Comparison of ENCODE assay signal across 13 cellular contexts in genomic region chr1:51897699-51898031, GRCh38. TPM values are rescaled to one million over a fixed set of nuclear protein-coding genes. Genes with fewer than 3 reads are reported as not detected.
DNase-seq lines count a peak whose midpoint lies in the region; ATAC-seq, FAIRE-seq and TF ChIP-seq lines count a peak whose summit lies in the region.
"Had no signal": no experiment of that assay in that cellular context is flagged by ENCODE, and none has a peak within 500 bp of the region (broad histone marks: within the 10 kb centered on the region; RNA-seq: fewer than 3 reads in every experiment).

No MANE protein-coding gene starts in this region.

- H3K9me3 ChIP-seq in MG63: no peaks in the 10 kb centered on the region; the same call in 1 of the 2 replicates
- H3K9me3 ChIP-seq in gastroesophageal sphincter: no peaks in the 10 kb centered on the region
- H3K9me3 ChIP-seq: vagina had no signal

- H3K4me1 ChIP-seq in gastroesophageal sphincter: no peaks in the 10 kb centered on the region
- H3K4me1 ChIP-seq: vagina had no signal

- no peak overlapping the region for H3K27ac ChIP-seq in gastroesophageal sphincter
- H3K27ac ChIP-seq: vagina had no signal

- TF ChIP-seq EP300 in gastroesophageal sphincter (IDR thresholded peaks at IDR 0.05): no peak

- H3K36me3 ChIP-seq in MG63: no peaks in the 10 kb centered on the region
- no peaks in the 10 kb centered on the region for H3K36me3 ChIP-seq in bronchial epithelial cell (ENCODE audit: control insufficient read depth, insufficient read depth, low read length)
- no peaks in the 10 kb centered on the region for H3K36me3 ChIP-seq in gastroesophageal sphincter
- H3K36me3 ChIP-seq: vagina had no signal

- TF ChIP-seq CTCF in AG10803 (conservative IDR thresholded peaks at IDR 0.05; ENCODE audit: low read length) (no peak), bronchial epithelial cell (IDR thresholded peaks at IDR 0.05; ENCODE audit: insufficient read depth, low read length, severe bottlenecking) (no peak), gastroesophageal sphincter (IDR thresholded peaks at IDR 0.05) (no peak)

- TF ChIP-seq POLR2A in gastroesophageal sphincter (IDR thresholded peaks at IDR 0.05): no peak

- ATAC-seq in HG02840 (IDR thresholded peaks at IDR 0.05; ENCODE audit: low FRiP score, unreplicated experiment) (no peak), gastroesophageal sphincter (no peak)
- ATAC-seq: natural killer cell treated with Interleukin-12 subunit alpha and Interleukin-12 subunit beta and Interleukin-15 and Interleukin-18, amount 100 ng/mL, for 72 hours had no signal

- DNase-seq in AG10803 (ENCODE audit: low read depth) (peak; percentile 97), MG63 (peak; percentile 41), bronchial epithelial cell (ENCODE audit: low read depth) (peak; percentile 95), lung microvascular endothelial cell (ENCODE audit: low read depth in 2 of 2) (peak; percentile 71 to 84), D341Med (ENCODE audit: low spot score) (no peak)
- no peak for DNase-seq in central memory CD4-positive, alpha-beta T cell
- DNase-seq: activated naive CD8-positive, alpha-beta T cell treated with anti-CD3 and anti-CD28 coated beads for 36 hours; CD8-positive, alpha-beta memory T cell; islet precursor cell had no signal

- no peak for FAIRE-seq in bronchial epithelial cell (lab: Jason Lieb, UNC)

- no peaks in the 10 kb centered on the region for H3K27me3 ChIP-seq in MG63
- no peaks in the 10 kb centered on the region for H3K27me3 ChIP-seq in bronchial epithelial cell (ENCODE audit: control insufficient read depth, insufficient read depth, low read length)
- H3K27me3 ChIP-seq in gastroesophageal sphincter: peaks cover 83% of the 10 kb centered on the region
- H3K27me3 ChIP-seq: vagina had no signal

- H3K4me3 ChIP-seq in AG10803 (ENCODE audit: low read length): no peak overlapping the region
- 0 out of 2 replicates have a peak overlapping the region, but pooled peaks have one; percentile 2 for H3K4me3 ChIP-seq in MG63
- H3K4me3 ChIP-seq in bronchial epithelial cell (ENCODE audit: low read depth, low read length): no peak overlapping the region
- H3K4me3 ChIP-seq in gastroesophageal sphincter: no peak overlapping the region
- H3K4me3 ChIP-seq: vagina had no signal

RNA-seq across cellular contexts. Expression of gene NRDC, which starts 19.1 kb away (rescaled TPM):
- 85.9 and 113 TPM in 2 replicates for total RNA-seq in MG63 (2014; rRNA removed; shearing (Covaris generic); ENCODE audit: low replicate concordance)
- total RNA-seq in bronchial epithelial cell (67.4 and 71.7 TPM in 2 replicates), lung microvascular endothelial cell (37.9 and 39.2 TPM in 2 replicates), gastroesophageal sphincter (10 to 100 TPM; 61.1 to 78.1 (median 67.5) TPM)

Comparison
In these comparisons a context has a peak if more than half of its experiments do, and no peak if none do; other contexts are left out.
1. DNase-seq: peak in AG10803 (single experiment), MG63 (single experiment), bronchial epithelial cell (single experiment) and lung microvascular endothelial cell (2 of 2); none in D341Med (single experiment) and central memory CD4-positive, alpha-beta T cell (single experiment).